In genomic region chr1:109502368-109502851, GRCh38 we compare ENCODE assay signal across 15 cellular contexts. TPM values are rescaled to one million over a fixed set of nuclear protein-coding genes. Genes with fewer than 3 reads are reported as not detected.
DNase-seq lines count a peak whose midpoint lies in the region; ATAC-seq and TF ChIP-seq lines count a peak whose summit lies in the region.
"Had no signal": no experiment of that assay in that cellular context is flagged by ENCODE, and none has a peak within 500 bp of the region (broad histone marks: within the 10 kb centered on the region; RNA-seq: fewer than 3 reads in every experiment).

No MANE protein-coding gene starts in this region.

- H3K9me3 ChIP-seq in OCI-LY1 (ENCODE audit: low read length) (no peaks in the 10 kb centered on the region), smooth muscle cell (replicated peaks; ENCODE audit: low read depth) (no peaks in the 10 kb centered on the region)

- H3K36me3 ChIP-seq in OCI-LY1 (ENCODE audit: insufficient read depth, low read length) (peaks cover 7% of the 10 kb centered on the region; the same call in 1 of the 2 replicates), smooth muscle cell (ENCODE audit: low read depth) (no peaks in the 10 kb centered on the region)

- TF ChIP-seq CTCF in OCI-LY1 (IDR thresholded peaks at IDR 0.05; ENCODE audit: low read length) (no peak), smooth muscle cell (IDR thresholded peaks at IDR 0.05; ENCODE audit: borderline replicate concordance, insufficient read depth, poor library complexity, severe bottlenecking) (no peak)

- H3K27me3 Mint-ChIP-seq in stimulated activated naive CD8-positive, alpha-beta T cell treated with anti-CD3 and anti-CD28 coated beads, Interleukin-15, amount 100 ng/mL, for 72 hours, result no peaks in the 10 kb centered on the region

- H4K20me1 ChIP-seq in OCI-LY1 (ENCODE audit: insufficient read depth, low read length), result no peaks in the 10 kb centered on the region
- peaks cover 17% of the 10 kb centered on the region for H4K20me1 ChIP-seq in smooth muscle cell (ENCODE audit: low read depth)

- H3K9me3 Mint-ChIP-seq in stimulated activated naive CD8-positive, alpha-beta T cell treated with anti-CD3 and anti-CD28 coated beads, Interleukin-15, amount 100 ng/mL, for 72 hours, result no peaks in the 10 kb centered on the region

- H3K4me1 ChIP-seq in OCI-LY1 (ENCODE audit: insufficient read depth, low read length, severe bottlenecking) (peaks cover 12% of the 10 kb centered on the region), smooth muscle cell (ENCODE audit: low read depth) (no peaks in the 10 kb centered on the region)

- ATAC-seq in stimulated activated naive CD8-positive, alpha-beta T cell treated with anti-CD3 and anti-CD28 coated beads, Interleukin-15, amount 100 ng/mL, for 72 hours, result peak; percentile 73
- ATAC-seq: right cardiac atrium had no signal

- peaks cover 99% of the 10 kb centered on the region for H3K4me1 Mint-ChIP-seq in stimulated activated naive CD8-positive, alpha-beta T cell treated with anti-CD3 and anti-CD28 coated beads, Interleukin-15, amount 100 ng/mL, for 72 hours

- H3K9me2 ChIP-seq in OCI-LY1 (ENCODE audit: low read depth, low read length), result no peaks in the 10 kb centered on the region

- H3K4me2 ChIP-seq in OCI-LY1 (ENCODE audit: low read length) (no peak overlapping the region), smooth muscle cell (no peak overlapping the region)

- H3K27ac ChIP-seq in OCI-LY1 (ENCODE audit: low read depth, low read length, poor library complexity, severe bottlenecking), result peak overlapping the region; percentile 34
- H3K27ac ChIP-seq in smooth muscle cell (ENCODE audit: low read depth), result no peak overlapping the region

- 92% methylated on average over 3 of the region's 3 CpGs for WGBS in smooth muscle cell (ENCODE audit: low lambda C conversion rate)

- DNase-seq in activated CD4-positive, alpha-beta T cell treated with anti-CD3 and anti-CD28 coated beads, Interleukin-2, amount 50 U/mL, for 1 hour, result peak; percentile 54
- peak; percentile 82 for DNase-seq in central memory CD4-positive, alpha-beta T cell
- DNase-seq in stimulated activated naive CD8-positive, alpha-beta T cell treated with anti-CD3 and anti-CD28 coated beads, Interleukin-15, amount 100 ng/mL, for 72 hours, result no peak
- DNase-seq in Ammon's horn (ENCODE audit: low spot score) (no peak), smooth muscle cell (lab: John Stamatoyannopoulos, UW; ENCODE audit: unreplicated experiment) (no peak), occipital lobe (lab: John Stamatoyannopoulos, UW) (no peak)
- DNase-seq: DMS53, erythroblast, midbrain, NCI-H510A, right cardiac atrium, Right ventricle myocardium superior had no signal

- no peaks in the 10 kb centered on the region for H3K79me2 ChIP-seq in OCI-LY1 (ENCODE audit: insufficient read depth, low read length)
- H3K79me2 ChIP-seq in smooth muscle cell (ENCODE audit: low read depth), result no peaks in the 10 kb centered on the region

- no peaks in the 10 kb centered on the region for H3F3A ChIP-seq in OCI-LY1 (ENCODE audit: insufficient read depth, low read length)
- peaks cover 18% of the 10 kb centered on the region for H3F3A ChIP-seq in smooth muscle cell (ENCODE audit: low read depth)

- H3K4me3 Mint-ChIP-seq in stimulated activated naive CD8-positive, alpha-beta T cell treated with anti-CD3 and anti-CD28 coated beads, Interleukin-15, amount 100 ng/mL, for 72 hours, result peak overlapping the region; percentile 60 to 76

- H2AFZ ChIP-seq in OCI-LY1 (ENCODE audit: low read length) (no peak overlapping the region), smooth muscle cell (ENCODE audit: low read depth) (no peak overlapping the region)

- peak overlapping the region in 1 of 2 donors; percentile 75 for H3K27ac Mint-ChIP-seq in stimulated activated naive CD8-positive, alpha-beta T cell treated with anti-CD3 and anti-CD28 coated beads, Interleukin-15, amount 100 ng/mL, for 72 hours

- H3K4me3 ChIP-seq in OCI-LY1 (ENCODE audit: low read depth, low read length, poor library complexity, severe bottlenecking) (no peak overlapping the region), smooth muscle cell (no peak overlapping the region)

- H3K27me3 ChIP-seq in OCI-LY1 (ENCODE audit: insufficient read depth, low read length), result no peaks in the 10 kb centered on the region
- no peaks in the 10 kb centered on the region for H3K27me3 ChIP-seq in smooth muscle cell (ENCODE audit: low read depth)

- H3K9ac ChIP-seq in OCI-LY1 (ENCODE audit: low read length), result no peak overlapping the region
- no peak overlapping the region for H3K9ac ChIP-seq in smooth muscle cell (ENCODE audit: low read depth)

RNA-seq across cellular contexts. Expression of gene AMIGO1, which starts 7.1 kb away (rescaled TPM):
- total RNA-seq in smooth muscle cell (0.31 and 0.99 TPM in 2 replicates), occipital lobe (10.3 TPM)
- 0.93 and 1.4 TPM in 2 replicates for polyA plus RNA-seq in smooth muscle cell

RNA-seq across cellular contexts. Expression of gene CYB561D1, which starts 8.5 kb away (rescaled TPM):
- total RNA-seq in smooth muscle cell, result 4.5 and 8.6 TPM in 2 replicates
- polyA plus RNA-seq in smooth muscle cell, result 5.3 and 7.4 TPM in 2 replicates
- 6.7 TPM for total RNA-seq in occipital lobe

RNA-seq across cellular contexts. Expression of gene ATXN7L2, which starts 18.7 kb away (rescaled TPM):
- total RNA-seq in smooth muscle cell (1.9 and 2.4 TPM in 2 replicates), occipital lobe (4.1 TPM)
- 5.7 and 6.2 TPM in 2 replicates for polyA plus RNA-seq in smooth muscle cell

RNA-seq across cellular contexts. Expression of gene SYPL2, which starts 36.1 kb away (rescaled TPM):
- 0.04 TPM in 1 of 2 replicates, not detected in the other for total RNA-seq in smooth muscle cell
- not detected in 2 replicates for polyA plus RNA-seq in smooth muscle cell
- not detected for total RNA-seq in occipital lobe
- total RNA-seq: bronchial epithelial cell had no signal

RNA-seq across cellular contexts. Expression of gene GPR61, which starts 37.3 kb away (rescaled TPM):
- not detected in 2 replicates for total RNA-seq in smooth muscle cell
- polyA plus RNA-seq in smooth muscle cell, result 0.37 TPM in 1 of 2 replicates, not detected in the other
- 5.3 TPM for total RNA-seq in occipital lobe
- total RNA-seq: bronchial epithelial cell, M059J had no signal

Comparison
In these comparisons a context has a peak if more than half of its experiments do, and no peak if none do; other contexts are left out.
1. DNase-seq: peak in activated CD4-positive, alpha-beta T cell treated with anti-CD3 and anti-CD28 coated beads, Interleukin-2, amount 50 U/mL, for 1 hour (single experiment) and central memory CD4-positive, alpha-beta T cell (single experiment); none in stimulated activated naive CD8-positive, alpha-beta T cell treated with anti-CD3 and anti-CD28 coated beads, Interleukin-15, amount 100 ng/mL, for 72 hours (0 of 2), Ammon's horn (single experiment), smooth muscle cell (single experiment) and occipital lobe (single experiment).